15 cellular contexts compared by ENCODE assay signal in the genomic region with DNA sequence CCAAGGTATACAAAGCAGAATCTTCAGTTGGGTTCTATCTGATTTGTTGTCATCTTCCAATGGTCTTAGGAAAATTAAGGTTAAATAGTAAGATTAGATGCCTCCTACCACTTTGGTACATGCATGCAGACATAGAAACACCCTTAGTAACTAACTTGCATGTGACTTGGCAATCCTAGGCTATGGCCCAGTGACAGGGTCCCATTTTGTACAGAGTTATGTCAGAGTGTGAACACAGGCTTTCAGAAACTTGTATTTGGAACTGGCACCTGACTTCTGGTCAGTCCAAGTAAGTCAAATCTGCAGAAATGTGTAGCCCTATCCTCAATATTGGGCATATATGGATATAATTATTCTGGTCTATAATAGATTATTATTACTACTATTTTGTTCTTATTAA. TPM values are rescaled to one million over a fixed set of nuclear protein-coding genes. Genes with fewer than 3 reads are reported as not detected.
A peak's percentile ranks its signal among the peaks of the same experiment; 100 is the strongest.
DNase-seq lines count a peak whose midpoint lies in the region; ATAC-seq lines count a peak whose summit lies in the region.
"Had no signal": no experiment of that assay in that cellular context is flagged by ENCODE, and none has a peak within 500 bp of the region (broad histone marks: within the 10 kb centered on the region; RNA-seq: fewer than 3 reads in every experiment).

No MANE protein-coding gene starts in this region.

- peak overlapping the region in 8 of 11 experiments; percentile 26 to 100 (median 89); a peak in 14 of 22 replicates for H3K27ac ChIP-seq in BLaER1 treated with 17β-estradiol and CSF1 and Interleukin-3, amounts not matched to agents 10 nM and 100 nM
- H3K27ac ChIP-seq in CD4-positive, alpha-beta memory T cell (ENCODE audit: low read depth, low read length) = peak overlapping the region; percentile 72

- H3K36me3 ChIP-seq in BLaER1 treated with 17β-estradiol and CSF1 and Interleukin-3, amounts not matched to agents 10 nM and 100 nM = peaks cover 0 to 98% (median 42%) of the 10 kb centered on the region in 11 experiments; a peak in 13 of 22 replicates
- peaks cover 77% of the 10 kb centered on the region for H3K36me3 ChIP-seq in CD4-positive, alpha-beta memory T cell (ENCODE audit: insufficient read depth, low read length)
- H3K36me3 ChIP-seq: BE2C, suprapubic skin had no signal

- H3K36me3 Mint-ChIP-seq in CD4-positive, alpha-beta memory T cell = peaks cover 89 to 94% of the 10 kb centered on the region in 2 donors
- H3K36me3 Mint-ChIP-seq in T-helper 17 cell (ENCODE audit: low read depth) = peaks cover 20% of the 10 kb centered on the region
- H3K36me3 Mint-ChIP-seq in effector memory CD8-positive, alpha-beta T cell (ENCODE audit: insufficient read depth) = peaks cover 97% of the 10 kb centered on the region
- peaks cover 16 to 19% of the 10 kb centered on the region in 2 donors for H3K36me3 Mint-ChIP-seq in stimulated activated naive B cell treated with anti-CD40 and anti-IgM and Interleukin-4, amounts not matched to agents 10 μg/mL and 1 μg/mL and 100 μg/mL, for 72 hours

- H3K27me3 ChIP-seq in BLaER1 treated with 17β-estradiol and CSF1 and Interleukin-3, amounts not matched to agents 10 nM and 100 nM = no peaks in the 10 kb centered on the region
- no peaks in the 10 kb centered on the region for H3K27me3 ChIP-seq in CD4-positive, alpha-beta memory T cell (ENCODE audit: insufficient read depth, low read length)
- H3K27me3 ChIP-seq: BE2C, suprapubic skin had no signal

- DNase-seq in CD4-positive, alpha-beta memory T cell = peak in 1 of 5 donors; percentile 35
- DNase-seq in T-helper 17 cell (no peak), kidney tubule cell (ENCODE audit: low spot score) (no peak)
- no peak for DNase-seq in effector memory CD8-positive, alpha-beta T cell
- DNase-seq in stimulated activated naive B cell treated with anti-CD40 and anti-IgM and Interleukin-4, amounts not matched to agents 10 μg/mL and 1 μg/mL and 100 μg/mL, for 72 hours = no peak
- DNase-seq: BE2C, DMS153, left cardiac atrium, mucosa of descending colon, NCI-H146, retina, T1000 had no signal

- H3K27ac Mint-ChIP-seq in CD4-positive, alpha-beta memory T cell = peak overlapping the region in 6 of 7 donors; percentile 31 to 100 (median 76)
- peak overlapping the region; percentile 100 for H3K27ac Mint-ChIP-seq in T-helper 17 cell
- peak overlapping the region; percentile 97 to 99 for H3K27ac Mint-ChIP-seq in effector memory CD8-positive, alpha-beta T cell
- no peak overlapping the region for H3K27ac Mint-ChIP-seq in stimulated activated naive B cell treated with anti-CD40 and anti-IgM and Interleukin-4, amounts not matched to agents 10 μg/mL and 1 μg/mL and 100 μg/mL, for 72 hours

- H3K9me3 Mint-ChIP-seq in CD4-positive, alpha-beta memory T cell = no peaks in the 10 kb centered on the region
- no peaks in the 10 kb centered on the region for H3K9me3 Mint-ChIP-seq in effector memory CD8-positive, alpha-beta T cell
- H3K9me3 Mint-ChIP-seq in stimulated activated naive B cell treated with anti-CD40 and anti-IgM and Interleukin-4, amounts not matched to agents 10 μg/mL and 1 μg/mL and 100 μg/mL, for 72 hours = peaks cover 0 to 4% of the 10 kb centered on the region in 2 donors

- H3K4me1 Mint-ChIP-seq in CD4-positive, alpha-beta memory T cell = peaks cover 86 to 100% (median 91%) of the 10 kb centered on the region in 4 donors
- peaks cover 84% of the 10 kb centered on the region for H3K4me1 Mint-ChIP-seq in T-helper 17 cell
- peaks cover 80 to 86% of the 10 kb centered on the region in 2 donors for H3K4me1 Mint-ChIP-seq in effector memory CD8-positive, alpha-beta T cell (ENCODE audit: low read depth in 2 of 2)
- H3K4me1 Mint-ChIP-seq in stimulated activated naive B cell treated with anti-CD40 and anti-IgM and Interleukin-4, amounts not matched to agents 10 μg/mL and 1 μg/mL and 100 μg/mL, for 72 hours = peaks cover 69 to 93% of the 10 kb centered on the region in 2 donors

- intact Hi-C loops in CD4-positive, alpha-beta memory T cell (cut with micrococcal nuclease) = loop anchor here (1.0 to 2.0 kb wide), 3 partner anchors 10 to 15 kb away; no protein-coding TSS in a partner anchor

- POLR2A ChIA-PET in CD4-positive, alpha-beta memory T cell (lab: Charles Lee; ENCODE audit: partially characterized antibody) = interaction anchor here (0.8 to 20.6 kb wide), 15 partner anchors 7 to 812 kb away, joined by 3 to 1762 read pairs (median 12); no protein-coding TSS in a partner anchor

- peak overlapping the region in 7 of 8 donors; percentile 27 to 91 (median 60) for H3K4me3 Mint-ChIP-seq in CD4-positive, alpha-beta memory T cell
- H3K4me3 Mint-ChIP-seq in T-helper 17 cell = no peak overlapping the region
- peak overlapping the region in 1 of 2 donors; percentile 91 for H3K4me3 Mint-ChIP-seq in effector memory CD8-positive, alpha-beta T cell
- H3K4me3 Mint-ChIP-seq in stimulated activated naive B cell treated with anti-CD40 and anti-IgM and Interleukin-4, amounts not matched to agents 10 μg/mL and 1 μg/mL and 100 μg/mL, for 72 hours = no peak overlapping the region

- no peak overlapping the region for H3K4me3 ChIP-seq in BLaER1 treated with 17β-estradiol and CSF1 and Interleukin-3, amounts not matched to agents 10 nM and 100 nM
- peak overlapping the region in 1 of 2 donors; percentile 11 for H3K4me3 ChIP-seq in CD4-positive, alpha-beta memory T cell (ENCODE audit: low read length in 2 of 2)
- H3K4me3 ChIP-seq: mucosa of descending colon, suprapubic skin had no signal

- H3K27me3 Mint-ChIP-seq in CD4-positive, alpha-beta memory T cell = no peaks in the 10 kb centered on the region
- no peaks in the 10 kb centered on the region for H3K27me3 Mint-ChIP-seq in T-helper 17 cell
- H3K27me3 Mint-ChIP-seq in effector memory CD8-positive, alpha-beta T cell = no peaks in the 10 kb centered on the region
- H3K27me3 Mint-ChIP-seq in stimulated activated naive B cell treated with anti-CD40 and anti-IgM and Interleukin-4, amounts not matched to agents 10 μg/mL and 1 μg/mL and 100 μg/mL, for 72 hours = no peaks in the 10 kb centered on the region

- H3K4me1 ChIP-seq in BLaER1 treated with 17β-estradiol and CSF1 and Interleukin-3, amounts not matched to agents 10 nM and 100 nM = peaks cover 84 to 100% (median 100%) of the 10 kb centered on the region in 10 experiments
- peaks cover 99% of the 10 kb centered on the region for H3K4me1 ChIP-seq in CD4-positive, alpha-beta memory T cell (ENCODE audit: insufficient read depth, low read length)
- H3K4me1 ChIP-seq: BE2C had no signal

- no peaks in the 10 kb centered on the region; a peak in 1 of 22 replicates for H4K20me1 ChIP-seq in BLaER1 treated with 17β-estradiol and CSF1 and Interleukin-3, amounts not matched to agents 10 nM and 100 nM

- CTCF ChIA-PET in CD4-positive, alpha-beta memory T cell (lab: Charles Lee; ENCODE audit: partially characterized antibody) = interaction anchor here (1.0 to 7.0 kb wide), 4 partner anchors 8 to 26 kb away, joined by 4 to 81 read pairs (median 6); no protein-coding TSS in a partner anchor

- H3K9me3 ChIP-seq in BLaER1 treated with 17β-estradiol and CSF1 and Interleukin-3, amounts not matched to agents 10 nM and 100 nM (replicated peaks in 1 of 11) = 0 out of 22 replicates have a peak, but pooled peaks cover 0 to 3% (median 0%) of the 10 kb centered on the region in 11 experiments
- H3K9me3 ChIP-seq in CD4-positive, alpha-beta memory T cell (ENCODE audit: control insufficient read depth in 1 of 2, low read length in 2 of 2) = no peaks in the 10 kb centered on the region
- H3K9me3 ChIP-seq in T-helper 17 cell (ENCODE audit: control insufficient read depth, low read length, poor library complexity, severe bottlenecking) = no peaks in the 10 kb centered on the region
- H3K9me3 ChIP-seq: BE2C, mucosa of descending colon, suprapubic skin had no signal

- ATAC-seq in T-helper 17 cell (no peak), HG03378 (IDR thresholded peaks at IDR 0.05; ENCODE audit: unreplicated experiment) (no peak)
- ATAC-seq in effector memory CD8-positive, alpha-beta T cell (replicated peaks) = no peak
- ATAC-seq in stimulated activated naive B cell treated with anti-CD40 and anti-IgM and Interleukin-4, amounts not matched to agents 10 μg/mL and 1 μg/mL and 100 μg/mL, for 72 hours (replicated peaks) = no peak

- H3K4me2 ChIP-seq in BLaER1 treated with 17β-estradiol and CSF1 and Interleukin-3, amounts not matched to agents 10 nM and 100 nM = peak overlapping the region in 10 of 11 experiments; percentile 68 to 86 (median 73); a peak in 19 of 22 replicates

- peak overlapping the region in 1 of 11 experiments; percentile 77; a peak in 4 of 22 replicates for H3K9ac ChIP-seq in BLaER1 treated with 17β-estradiol and CSF1 and Interleukin-3, amounts not matched to agents 10 nM and 100 nM

RNA-seq across cellular contexts. Expression of a gene that starts 53.1 kb away (rescaled TPM):
- total RNA-seq in CD4-positive, alpha-beta memory T cell = 100 to 1,000 TPM; 110 to 124 TPM
- polyA plus RNA-seq in CD4-positive, alpha-beta memory T cell = 100 to 1,000 TPM; 602 to 735 TPM
- 10 to 100 TPM; 95.4 to 96.0 TPM for total RNA-seq in T-helper 17 cell

Comparison
In these comparisons a context has a peak if more than half of its experiments do, and no peak if none do; other contexts are left out.
1. H3K4me3 Mint-ChIP-seq: peak in CD4-positive, alpha-beta memory T cell (7 of 8); none in T-helper 17 cell (single experiment) and stimulated activated naive B cell treated with anti-CD40 and anti-IgM and Interleukin-4, amounts not matched to agents 10 μg/mL and 1 μg/mL and 100 μg/mL, for 72 hours (0 of 2).